8 cellular contexts compared by ENCODE assay signal in the genomic region with DNA sequence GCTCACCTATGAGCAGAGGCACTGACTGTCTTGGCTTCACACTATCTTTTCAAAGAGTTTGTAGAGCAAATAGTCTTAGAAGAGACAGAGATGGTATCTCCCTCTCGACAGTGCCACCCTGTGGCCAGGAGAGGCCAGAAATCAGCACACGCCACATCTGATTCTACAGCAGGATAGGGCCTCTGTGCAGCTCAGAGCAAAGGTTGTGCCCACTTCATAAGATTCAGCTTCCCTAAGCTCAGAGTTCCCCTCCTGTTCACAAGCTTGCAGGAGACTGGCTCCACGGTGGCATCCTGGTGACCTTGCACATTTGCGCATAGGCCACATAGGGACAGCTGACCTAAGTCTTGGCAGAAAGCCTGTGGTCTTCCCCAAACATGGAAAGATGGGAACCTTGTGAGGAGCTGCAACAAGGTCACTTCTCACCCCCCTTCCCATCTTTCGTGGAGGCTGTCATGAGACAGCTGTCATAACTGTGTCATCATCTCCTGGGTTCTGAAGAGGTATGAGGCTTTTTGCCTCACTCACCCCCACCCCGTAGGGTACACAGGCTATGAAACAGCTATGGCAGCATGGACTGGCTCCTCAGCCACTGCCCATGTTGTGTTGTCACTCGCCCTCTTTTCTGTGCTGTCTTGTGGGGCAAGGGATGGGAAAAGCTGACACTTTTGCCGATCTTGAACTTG. TPM values are rescaled to one million over a fixed set of nuclear protein-coding genes. Genes with fewer than 3 reads are reported as not detected.
A peak's percentile ranks its signal among the peaks of the same experiment; 100 is the strongest.
DNase-seq lines count a peak whose midpoint lies in the region; ATAC-seq lines count a peak whose summit lies in the region.

No MANE protein-coding gene starts in this region.

- H2BK12ac ChIP-seq in mesenchymal stem cell (ENCODE audit: low read length in 2 of 2), result no peak overlapping the region

- no peak overlapping the region for H2AFZ ChIP-seq in mesenchymal stem cell (ENCODE audit: low read depth, low read length)

- DNase-seq in Ammon's horn (ENCODE audit: low spot score) (peak; percentile 78), GM19238 (ENCODE audit: insufficient read length, low spot score) (peak; percentile 45), NCI-H345 (lab: John Stamatoyannopoulos, UW) (peak; percentile 57), ecto neural progenitor cell (ENCODE audit: low spot score) (peak; percentile 72), mesenchymal stem cell (peak; percentile 52)
- DNase-seq in activated CD4-positive, alpha-beta T cell treated with anti-CD3 and anti-CD28 coated beads, Interleukin-2, amount 50 U/mL, for 24 hours (ENCODE audit: low read depth in 1 of 2, low spot score in 1 of 2), result peak; percentile 52 to 56
- peak; percentile 49 for DNase-seq in stimulated activated CD8-positive, alpha-beta memory T cell treated with anti-CD3 and anti-CD28 coated beads, Interleukin-2, amount 100 ng/mL, for 48 hours (ENCODE audit: low read depth in 2 of 2)

- H4K91ac ChIP-seq in mesenchymal stem cell (ENCODE audit: low read length), result no peak overlapping the region

- no peak overlapping the region for H2AK5ac ChIP-seq in mesenchymal stem cell (ENCODE audit: low read length, severe bottlenecking)

- no peak overlapping the region for H3K23ac ChIP-seq in mesenchymal stem cell (ENCODE audit: low read length in 2 of 2)

- no peak overlapping the region for H2BK5ac ChIP-seq in mesenchymal stem cell (ENCODE audit: low read depth, low read length, poor library complexity, severe bottlenecking)

- 60% methylated on average over 8 of the region's 8 CpGs for WGBS in mesenchymal stem cell

- no peaks in the 10 kb centered on the region for H3K9me3 ChIP-seq in mesenchymal stem cell (ENCODE audit: control insufficient read depth, low read length)

- H3K14ac ChIP-seq in mesenchymal stem cell (ENCODE audit: low read length in 2 of 2), result no peak overlapping the region

- H3K18ac ChIP-seq in mesenchymal stem cell (ENCODE audit: low read depth in 1 of 2, low read length in 2 of 2), result no peak overlapping the region

- H3K27ac ChIP-seq in mesenchymal stem cell (ENCODE audit: low read length, poor library complexity, severe bottlenecking), result no peak overlapping the region

- no peaks in the 10 kb centered on the region for H3K36me3 ChIP-seq in mesenchymal stem cell (ENCODE audit: control insufficient read depth in 1 of 2, insufficient read depth in 2 of 2, low read depth in 1 of 2, low read length in 2 of 2)

- H3K27me3 ChIP-seq in mesenchymal stem cell (ENCODE audit: control insufficient read depth in 1 of 2, insufficient read depth in 1 of 2, low read length in 2 of 2), result peaks cover 3 to 34% of the 10 kb centered on the region in 2 experiments

- H2BK15ac ChIP-seq in mesenchymal stem cell (ENCODE audit: low read depth, poor library complexity, severe bottlenecking), result no peak overlapping the region

- no peaks in the 10 kb centered on the region for H3K4me1 ChIP-seq in mesenchymal stem cell (ENCODE audit: control insufficient read depth, insufficient read depth, low read depth, low read length)

- H3K4me3 ChIP-seq in mesenchymal stem cell (ENCODE audit: insufficient read depth in 1 of 2, low read depth in 1 of 2, low read length in 2 of 2), result no peak overlapping the region

- no peak overlapping the region for H2BK120ac ChIP-seq in mesenchymal stem cell (ENCODE audit: low read depth, low read length)

- H3K4ac ChIP-seq in mesenchymal stem cell (ENCODE audit: low read depth in 1 of 2, low read length in 2 of 2), result no peak overlapping the region

- H4K8ac ChIP-seq in mesenchymal stem cell (ENCODE audit: low read length), result no peak overlapping the region

- no peak overlapping the region for H3K4me2 ChIP-seq in mesenchymal stem cell (ENCODE audit: low read length, poor library complexity, severe bottlenecking)

- H3K79me1 ChIP-seq in mesenchymal stem cell (replicated peaks; ENCODE audit: low read length, poor library complexity, severe bottlenecking), result no peaks in the 10 kb centered on the region

- no peak overlapping the region for H3K9ac ChIP-seq in mesenchymal stem cell (ENCODE audit: low read length)

- no peak for ATAC-seq in HG02870 (IDR thresholded peaks at IDR 0.05; ENCODE audit: unreplicated experiment)

RNA-seq across cellular contexts. Expression of a gene that starts 3.0 kb away (rescaled TPM):
- not detected for polyA plus RNA-seq in mesenchymal stem cell (2013, experiment 1 of 2)
- polyA plus RNA-seq in mesenchymal stem cell (2013, experiment 2 of 2), result not detected
